In genomic region chr6:138986578-138986977, GRCh38 we compare ENCODE assay signal across 8 cellular contexts. TPM values are rescaled to one million over a fixed set of nuclear protein-coding genes. Genes with fewer than 3 reads are reported as not detected.
DNase-seq lines count a peak whose midpoint lies in the region; ATAC-seq and TF ChIP-seq lines count a peak whose summit lies in the region.

No MANE protein-coding gene starts in this region.

- intact Hi-C loops in Caco-2 (cut with micrococcal nuclease; ENCODE audit: unreplicated experiment), result no loop called here

- TF ChIP-seq CTCF in Caco-2 (IDR thresholded peaks at IDR 0.05; ENCODE audit: insufficient read depth in 1 of 2, low read depth in 1 of 2, low read length in 1 of 2, severe bottlenecking in 1 of 2, unreplicated experiment in 1 of 2) (no peak), cardiac fibroblast (IDR thresholded peaks at IDR 0.05; ENCODE audit: low read depth, low read length) (no peak)

- H3K4me1 ChIP-seq in Caco-2 (peaks cover 33% of the 10 kb centered on the region), mucosa of stomach (ENCODE audit: control insufficient read depth, insufficient read depth, low read length) (peaks cover 42% of the 10 kb centered on the region)

- peak overlapping the region; percentile 94 for H3K4me3 ChIP-seq in Caco-2 (ENCODE audit: low read depth, low read length)
- H3K4me3 ChIP-seq in MG63, result peak overlapping the region; percentile 94
- peak overlapping the region; percentile 90 to 92 for H3K4me3 ChIP-seq in cardiac fibroblast (replicated peaks in 1 of 2; ENCODE audit: low read depth in 2 of 2, low read length in 2 of 2)
- peak overlapping the region; percentile 27 for H3K4me3 ChIP-seq in mucosa of stomach (ENCODE audit: low read length)

- H3K36me3 ChIP-seq in Caco-2 (ENCODE audit: control insufficient read depth, insufficient read depth, low read length) (no peaks in the 10 kb centered on the region), MG63 (no peaks in the 10 kb centered on the region), mucosa of stomach (ENCODE audit: control insufficient read depth, insufficient read depth, low read length) (no peaks in the 10 kb centered on the region)

- ATAC-seq in GM18861 (IDR thresholded peaks at IDR 0.05; ENCODE audit: unreplicated experiment) (no peak), GM18505 (IDR thresholded peaks at IDR 0.05; ENCODE audit: unreplicated experiment) (no peak), GM19328 (IDR thresholded peaks at IDR 0.05; ENCODE audit: unreplicated experiment) (no peak)

- POLR2A ChIA-PET in Caco-2 (lab: Charles Lee), result interaction anchor here (0.6 kb wide), 1 partner anchor 41 kb away, joined by 3 read pairs; no protein-coding TSS in a partner anchor

- no peaks in the 10 kb centered on the region for H3K9me3 ChIP-seq in Caco-2
- H3K9me3 ChIP-seq in MG63, result no peaks in the 10 kb centered on the region
- no peaks in the 10 kb centered on the region for H3K9me3 ChIP-seq in mucosa of stomach (ENCODE audit: control insufficient read depth, low read length)

- no peak for DNase-seq in Caco-2
- no peak for DNase-seq in MG63
- DNase-seq in cardiac fibroblast (ENCODE audit: low read depth in 2 of 2), result peak in 1 of 2 donors; percentile 29
- no peak for DNase-seq in NCI-H526 (lab: John Stamatoyannopoulos, UW)

- H3K36me3 Mint-ChIP-seq in Caco-2 (ENCODE audit: insufficient read depth, unreplicated experiment), result no peaks in the 10 kb centered on the region

- peaks cover 10% of the 10 kb centered on the region for H3K4me1 Mint-ChIP-seq in Caco-2 (ENCODE audit: low read depth, unreplicated experiment)

- BruUV-seq in Caco-2 (replicated peaks; lab: Mats Ljungman, UMichigan), result no TSS peak

- H3K27me3 ChIP-seq in Caco-2 (replicated peaks; ENCODE audit: control insufficient read depth, insufficient read depth, low read length), result no peaks in the 10 kb centered on the region
- H3K27me3 ChIP-seq in MG63, result no peaks in the 10 kb centered on the region
- H3K27me3 ChIP-seq in mucosa of stomach (ENCODE audit: control insufficient read depth, insufficient read depth, low read length), result no peaks in the 10 kb centered on the region

- H3K27me3 Mint-ChIP-seq in Caco-2 (ENCODE audit: insufficient read depth, unreplicated experiment), result no peaks in the 10 kb centered on the region

- CTCF ChIA-PET in Caco-2 (lab: Charles Lee), result no interaction called here

- peak overlapping the region; percentile 91 for H3K27ac Mint-ChIP-seq in Caco-2 (ENCODE audit: unreplicated experiment)

- no peak for TF ChIP-seq POLR2A in GM18505 (IDR thresholded peaks at IDR 0.05; ENCODE audit: borderline replicate concordance, extremely low read depth, insufficient read depth, insufficient read length)

- peak overlapping the region; percentile 87 for H3K9ac ChIP-seq in mucosa of stomach (ENCODE audit: low read length)

- no peaks in the 10 kb centered on the region for H3K9me3 Mint-ChIP-seq in Caco-2 (ENCODE audit: unreplicated experiment)

- peak overlapping the region; percentile 90 for H3K4me3 Mint-ChIP-seq in Caco-2 (ENCODE audit: unreplicated experiment)

RNA-seq across cellular contexts. Expression of gene REPS1, which starts 1.5 kb away (rescaled TPM):
- 74.1 and 79.9 TPM in 2 replicates for total RNA-seq in Caco-2 (2022)
- total RNA-seq in MG63 (2014; rRNA removed; shearing (Covaris generic); ENCODE audit: low replicate concordance), result 17.2 and 19.9 TPM in 2 replicates

RNA-seq across cellular contexts. Expression of gene ABRACL, which starts 42.0 kb away (rescaled TPM):
- total RNA-seq in Caco-2 (2022), result 90.3 and 90.8 TPM in 2 replicates
- total RNA-seq in MG63 (2014; rRNA removed; shearing (Covaris generic); ENCODE audit: low replicate concordance), result 25.9 and 38.0 TPM in 2 replicates

Comparison
In these comparisons a context has a peak if more than half of its experiments do, and no peak if none do; other contexts are left out.
1. H3K4me3 ChIP-seq: peak in every context shown above with its lines; median percentile 94 in Caco-2; 94 in MG63; 91 in cardiac fibroblast; 27 in mucosa of stomach.